Comparison of ENCODE assay signal across 17 cellular contexts in genomic region chr4:168887809-168888208, GRCh38.
"Had no signal": no experiment of that assay in that cellular context is flagged by ENCODE, and none has a peak within 500 bp of the region (broad histone marks: within the 10 kb centered on the region; RNA-seq: fewer than 3 reads in every experiment).

No MANE protein-coding gene starts in this region.

- H3K4me1 Mint-ChIP-seq: activated naive CD8-positive, alpha-beta T cell treated with anti-CD3 and anti-CD28 coated beads for 36 hours; neural progenitor cell had no signal

- H3K27me3 Mint-ChIP-seq: activated naive CD8-positive, alpha-beta T cell treated with anti-CD3 and anti-CD28 coated beads for 36 hours; effector memory CD8-positive, alpha-beta T cell; type B pancreatic cell had no signal

- H3K27me3 ChIP-seq: hepatocyte, left lung, neural progenitor cell, suprapubic skin had no signal

- ATAC-seq: activated CD4-positive, CD25-positive, alpha-beta regulatory T cell treated with anti-CD3 and anti-CD28 coated beads, Interleukin-2, amount 50 U/mL, for 24 hours; effector memory CD8-positive, alpha-beta T cell; left lung; stimulated activated naive CD8-positive, alpha-beta T cell treated with anti-CD3 and anti-CD28 coated beads, Interleukin-15, Interleukin-2, amounts not matched to agents 100 U/mL and 50 U/mL, for 24 hours had no signal

- H3K4me1 ChIP-seq: neural progenitor cell had no signal

- H3K27ac Mint-ChIP-seq: activated naive CD8-positive, alpha-beta T cell treated with anti-CD3 and anti-CD28 coated beads for 36 hours; effector memory CD8-positive, alpha-beta T cell; neural progenitor cell; type B pancreatic cell had no signal

- H3K27ac ChIP-seq: hepatocyte, left lung, neural progenitor cell had no signal

- H3K4me3 Mint-ChIP-seq: activated naive CD8-positive, alpha-beta T cell treated with anti-CD3 and anti-CD28 coated beads for 36 hours; effector memory CD8-positive, alpha-beta T cell; neural progenitor cell; type B pancreatic cell had no signal

- H3K9me3 Mint-ChIP-seq: activated naive CD8-positive, alpha-beta T cell treated with anti-CD3 and anti-CD28 coated beads for 36 hours; effector memory CD8-positive, alpha-beta T cell; neural progenitor cell; type B pancreatic cell had no signal

- DNase-seq: activated CD4-positive, alpha-beta T cell treated with anti-CD3 and anti-CD28 coated beads, Interleukin-2, amount 50 U/mL, for 1 hour; activated CD8-positive, alpha-beta memory T cell treated with anti-CD3 and anti-CD28 coated beads for 24 hours; activated naive CD8-positive, alpha-beta T cell treated with anti-CD3 and anti-CD28 coated beads for 36 hours; cerebellar nuclear complex; dermis blood vessel endothelial cell; effector memory CD8-positive, alpha-beta T cell; left lung; posterior cingulate gyrus; small intestine; stimulated activated CD4-positive, alpha-beta T cell treated with anti-CD3 and anti-CD28 coated beads, Interleukin-4, amount 100 ng/mL, for 4 hours; stimulated activated CD8-positive, alpha-beta memory T cell treated with anti-CD3 and anti-CD28 coated beads, Interleukin-4, amount 100 ng/mL, for 48 hours; stimulated activated naive CD8-positive, alpha-beta T cell treated with anti-CD3 and anti-CD28 coated beads, Interleukin-15, Interleukin-2, amounts not matched to agents 100 U/mL and 50 U/mL, for 24 hours had no signal

- H3K4me3 ChIP-seq: hepatocyte, left lung, neural progenitor cell, suprapubic skin had no signal

- H3K9me3 ChIP-seq: left lung, suprapubic skin had no signal
